In genomic region chr4:5865896-5866599, GRCh38 we compare ENCODE assay signal across 1 cellular context.
TF ChIP-seq lines count a peak whose summit lies in the region.

No MANE protein-coding gene starts in this region.

TF ChIP-seq in WTC11, 78 proteins besides CTCF, POLR2A, EP300 and RAD21 (continued from another document):
- TF ChIP-seq, protein P1, sequence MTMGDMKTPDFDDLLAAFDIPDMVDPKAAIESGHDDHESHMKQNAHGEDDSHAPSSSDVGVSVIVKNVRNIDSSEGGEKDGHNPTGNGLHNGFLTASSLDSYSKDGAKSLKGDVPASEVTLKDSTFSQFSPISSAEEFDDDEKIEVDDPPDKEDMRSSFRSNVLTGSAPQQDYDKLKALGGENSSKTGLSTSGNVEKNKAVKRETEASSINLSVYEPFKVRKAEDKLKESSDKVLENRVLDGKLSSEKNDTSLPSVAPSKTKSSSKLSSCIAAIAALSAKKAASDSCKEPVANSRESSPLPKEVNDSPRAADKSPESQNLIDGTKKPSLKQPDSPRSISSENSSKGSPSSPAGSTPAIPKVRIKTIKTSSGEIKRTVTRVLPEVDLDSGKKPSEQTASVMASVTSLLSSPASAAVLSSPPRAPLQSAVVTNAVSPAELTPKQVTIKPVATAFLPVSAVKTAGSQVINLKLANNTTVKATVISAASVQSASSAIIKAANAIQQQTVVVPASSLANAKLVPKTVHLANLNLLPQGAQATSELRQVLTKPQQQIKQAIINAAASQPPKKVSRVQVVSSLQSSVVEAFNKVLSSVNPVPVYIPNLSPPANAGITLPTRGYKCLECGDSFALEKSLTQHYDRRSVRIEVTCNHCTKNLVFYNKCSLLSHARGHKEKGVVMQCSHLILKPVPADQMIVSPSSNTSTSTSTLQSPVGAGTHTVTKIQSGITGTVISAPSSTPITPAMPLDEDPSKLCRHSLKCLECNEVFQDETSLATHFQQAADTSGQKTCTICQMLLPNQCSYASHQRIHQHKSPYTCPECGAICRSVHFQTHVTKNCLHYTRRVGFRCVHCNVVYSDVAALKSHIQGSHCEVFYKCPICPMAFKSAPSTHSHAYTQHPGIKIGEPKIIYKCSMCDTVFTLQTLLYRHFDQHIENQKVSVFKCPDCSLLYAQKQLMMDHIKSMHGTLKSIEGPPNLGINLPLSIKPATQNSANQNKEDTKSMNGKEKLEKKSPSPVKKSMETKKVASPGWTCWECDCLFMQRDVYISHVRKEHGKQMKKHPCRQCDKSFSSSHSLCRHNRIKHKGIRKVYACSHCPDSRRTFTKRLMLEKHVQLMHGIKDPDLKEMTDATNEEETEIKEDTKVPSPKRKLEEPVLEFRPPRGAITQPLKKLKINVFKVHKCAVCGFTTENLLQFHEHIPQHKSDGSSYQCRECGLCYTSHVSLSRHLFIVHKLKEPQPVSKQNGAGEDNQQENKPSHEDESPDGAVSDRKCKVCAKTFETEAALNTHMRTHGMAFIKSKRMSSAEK (CRISPR knock-in tag; IDR thresholded peaks at IDR 0.05; ENCODE audit: borderline replicate concordance): no peak
- TF ChIP-seq SMAD3 (CRISPR knock-in tag; IDR thresholded peaks at IDR 0.05; ENCODE audit: borderline replicate concordance) (no peak), AFF4 (CRISPR knock-in tag; IDR thresholded peaks at IDR 0.05; ENCODE audit: borderline replicate concordance) (no peak), MLX (CRISPR knock-in tag; IDR thresholded peaks at IDR 0.05) (no peak), SOX15 (CRISPR knock-in tag; IDR thresholded peaks at IDR 0.05) (no peak), GABPB1 (CRISPR knock-in tag; IDR thresholded peaks at IDR 0.05) (no peak), ZNF416 (CRISPR knock-in tag; IDR thresholded peaks at IDR 0.05) (no peak), SP1 (CRISPR knock-in tag; conservative IDR thresholded peaks at IDR 0.05) (no peak), ATF6 (CRISPR knock-in tag; IDR thresholded peaks at IDR 0.05) (no peak), IRF2 (CRISPR knock-in tag; IDR thresholded peaks at IDR 0.05; ENCODE audit: borderline replicate concordance, low read depth) (no peak), E2F4 (CRISPR knock-in tag; IDR thresholded peaks at IDR 0.05; ENCODE audit: borderline replicate concordance, low read depth) (no peak), MYBL2 (CRISPR knock-in tag; IDR thresholded peaks at IDR 0.05) (no peak), ELF4 (CRISPR knock-in tag; IDR thresholded peaks at IDR 0.05; ENCODE audit: low read depth) (no peak), NFATC4 (CRISPR knock-in tag; IDR thresholded peaks at IDR 0.05) (no peak)
- TF ChIP-seq, protein P2, sequence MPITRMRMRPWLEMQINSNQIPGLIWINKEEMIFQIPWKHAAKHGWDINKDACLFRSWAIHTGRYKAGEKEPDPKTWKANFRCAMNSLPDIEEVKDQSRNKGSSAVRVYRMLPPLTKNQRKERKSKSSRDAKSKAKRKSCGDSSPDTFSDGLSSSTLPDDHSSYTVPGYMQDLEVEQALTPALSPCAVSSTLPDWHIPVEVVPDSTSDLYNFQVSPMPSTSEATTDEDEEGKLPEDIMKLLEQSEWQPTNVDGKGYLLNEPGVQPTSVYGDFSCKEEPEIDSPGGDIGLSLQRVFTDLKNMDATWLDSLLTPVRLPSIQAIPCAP (CRISPR knock-in tag; IDR thresholded peaks at IDR 0.05): no peak
